ENCODE assay signal across 15 cellular contexts in genomic region chr1:58619286-58620054, GRCh38. TPM values are rescaled to one million over a fixed set of nuclear protein-coding genes. Genes with fewer than 3 reads are reported as not detected.
DNase-seq lines count a peak whose midpoint lies in the region; ATAC-seq and TF ChIP-seq lines count a peak whose summit lies in the region.
"Had no signal": no experiment of that assay in that cellular context is flagged by ENCODE, and none has a peak within 500 bp of the region (broad histone marks: within the 10 kb centered on the region; RNA-seq: fewer than 3 reads in every experiment).

No MANE protein-coding gene starts in this region.

- POLR2A ChIA-PET in MCF 10A (lab: Yijun Ruan, JAX) = interaction anchor here (0.6 to 4.4 kb wide), 10 partner anchors 8 to 72 kb away, joined by 3 to 36 read pairs (median 8); partner anchors contain the start of genes OMA1 and TACSTD2

- DNase-seq in left cardiac atrium (no peak), cardiac septum (ENCODE audit: low spot score) (no peak), MCF 10A (ENCODE audit: unreplicated experiment) (no peak), mesothelial cell of epicardium (ENCODE audit: low spot score in 2 of 2, unreplicated experiment in 2 of 2) (no peak), ureter (ENCODE audit: low spot score) (peak; percentile 48), NCI-H226 (no peak)
- DNase-seq: activated B cell treated with CpG ODN at 0.5 μM for 24 hours; activated naive CD4-positive, alpha-beta T cell; NCI-H1694; stimulated activated CD4-positive, alpha-beta T cell treated with anti-CD3 and anti-CD28 coated beads, Interleukin-4, amount 100 ng/mL, for 4 hours; testis had no signal

- CTCF ChIA-PET in MCF 10A (lab: Yijun Ruan, JAX) = interaction anchor here (1.0 to 2.9 kb wide), 6 partner anchors 19 to 105 kb away, joined by 3 to 14 read pairs (median 8); no protein-coding TSS in a partner anchor

- TF ChIP-seq CTCF in MCF 10A (IDR thresholded peaks at IDR 0.05; ENCODE audit: unreplicated experiment) = no peak
- TF ChIP-seq CTCF in mesothelial cell of epicardium (IDR thresholded peaks at IDR 0.05; ENCODE audit: unreplicated experiment) = no peak

- peak overlapping the region; percentile 91 for H3K27ac Mint-ChIP-seq in MCF 10A (ENCODE audit: low read depth, unreplicated experiment)
- peak overlapping the region; percentile 71 for H3K27ac Mint-ChIP-seq in mesothelial cell of epicardium
- H3K27ac Mint-ChIP-seq: activated B cell treated with CpG ODN at 0.5 μM for 24 hours; natural killer cell treated with Interleukin-12 subunit alpha and Interleukin-12 subunit beta and Interleukin-15 and Interleukin-18, amount 100 ng/mL, for 72 hours had no signal

- intact Hi-C loops in left cardiac atrium (cut with DNase I) = no loop called here
- intact Hi-C loops in cardiac septum (cut with DNase I) = no loop called here
- intact Hi-C loops in MCF 10A (cut with micrococcal nuclease) = loop anchor here (2.0 kb wide), 1 partner anchor 35 kb away; no protein-coding TSS in a partner anchor

- BruUV-seq in MCF 10A (replicated peaks; lab: Mats Ljungman, UMichigan) = no TSS peak

- H3K36me3 Mint-ChIP-seq in MCF 10A (ENCODE audit: insufficient read depth, unreplicated experiment) (peaks cover 12% of the 10 kb centered on the region), mesothelial cell of epicardium (no peaks in the 10 kb centered on the region)
- H3K36me3 Mint-ChIP-seq: natural killer cell treated with Interleukin-12 subunit alpha and Interleukin-12 subunit beta and Interleukin-15 and Interleukin-18, amount 100 ng/mL, for 72 hours had no signal

- H3K27me3 Mint-ChIP-seq in MCF 10A (ENCODE audit: insufficient read depth, unreplicated experiment) = no peaks in the 10 kb centered on the region
- no peaks in the 10 kb centered on the region for H3K27me3 Mint-ChIP-seq in mesothelial cell of epicardium (ENCODE audit: low read depth)

- peak; percentile 30 to 47 for ATAC-seq in left cardiac atrium
- no peak for ATAC-seq in HG03571 (IDR thresholded peaks at IDR 0.05; ENCODE audit: unreplicated experiment)
- no peak for ATAC-seq in GM21390 (IDR thresholded peaks at IDR 0.05; ENCODE audit: unreplicated experiment)
- ATAC-seq: HCT116; natural killer cell treated with Interleukin-12 subunit alpha and Interleukin-12 subunit beta and Interleukin-15 and Interleukin-18, amount 100 ng/mL, for 72 hours had no signal

- H3K4me1 Mint-ChIP-seq in MCF 10A (ENCODE audit: insufficient read depth, unreplicated experiment) = peaks cover 36% of the 10 kb centered on the region
- peaks cover 22% of the 10 kb centered on the region for H3K4me1 Mint-ChIP-seq in mesothelial cell of epicardium
- H3K4me1 Mint-ChIP-seq: activated B cell treated with CpG ODN at 0.5 μM for 24 hours had no signal

- H3K4me3 Mint-ChIP-seq in MCF 10A (ENCODE audit: unreplicated experiment) (no peak overlapping the region), mesothelial cell of epicardium (no peak overlapping the region)
- H3K4me3 Mint-ChIP-seq: activated B cell treated with CpG ODN at 0.5 μM for 24 hours; natural killer cell treated with Interleukin-12 subunit alpha and Interleukin-12 subunit beta and Interleukin-15 and Interleukin-18, amount 100 ng/mL, for 72 hours had no signal

- no peaks in the 10 kb centered on the region for H3K9me3 Mint-ChIP-seq in MCF 10A (ENCODE audit: unreplicated experiment)
- peaks cover 5% of the 10 kb centered on the region for H3K9me3 Mint-ChIP-seq in mesothelial cell of epicardium
- H3K9me3 Mint-ChIP-seq: activated B cell treated with CpG ODN at 0.5 μM for 24 hours; natural killer cell treated with Interleukin-12 subunit alpha and Interleukin-12 subunit beta and Interleukin-15 and Interleukin-18, amount 100 ng/mL, for 72 hours had no signal

RNA-seq across cellular contexts. Expression of gene TACSTD2, which starts 42.4 kb away (rescaled TPM):
- total RNA-seq in left cardiac atrium (under 1 TPM; 0.44 to 0.81 TPM), cardiac septum (0.11 TPM), MCF 10A (2022) (10.4 and 14.8 TPM in 2 replicates), mesothelial cell of epicardium (22.7 to 25.3 TPM (median 25.0 TPM) in 3 replicates), ureter (549 TPM)
- total RNA-seq: activated B cell treated with CpG ODN at 0.5 μM for 24 hours; natural killer cell treated with Interleukin-12 subunit alpha and Interleukin-12 subunit beta and Interleukin-15 and Interleukin-18, amount 100 ng/mL, for 72 hours had no signal

Comparison
In these comparisons a context has a peak if more than half of its experiments do, and no peak if none do; other contexts are left out.
1. ATAC-seq: peak in left cardiac atrium (2 of 2); none in HG03571 (single experiment) and GM21390 (single experiment).
2. RNA of gene TACSTD2, which starts 42.4 kb away (total RNA-seq): 549 TPM in ureter (single experiment); 22.7 to 25.3 TPM in mesothelial cell of epicardium, 10.4 to 14.8 TPM in MCF 10A, 0.44 to 0.81 TPM in left cardiac atrium and 0.11 TPM in cardiac septum (single experiment); every median in the first group is over 10 times any median in the second.